9 cellular contexts compared by ENCODE assay signal in the genomic region with DNA sequence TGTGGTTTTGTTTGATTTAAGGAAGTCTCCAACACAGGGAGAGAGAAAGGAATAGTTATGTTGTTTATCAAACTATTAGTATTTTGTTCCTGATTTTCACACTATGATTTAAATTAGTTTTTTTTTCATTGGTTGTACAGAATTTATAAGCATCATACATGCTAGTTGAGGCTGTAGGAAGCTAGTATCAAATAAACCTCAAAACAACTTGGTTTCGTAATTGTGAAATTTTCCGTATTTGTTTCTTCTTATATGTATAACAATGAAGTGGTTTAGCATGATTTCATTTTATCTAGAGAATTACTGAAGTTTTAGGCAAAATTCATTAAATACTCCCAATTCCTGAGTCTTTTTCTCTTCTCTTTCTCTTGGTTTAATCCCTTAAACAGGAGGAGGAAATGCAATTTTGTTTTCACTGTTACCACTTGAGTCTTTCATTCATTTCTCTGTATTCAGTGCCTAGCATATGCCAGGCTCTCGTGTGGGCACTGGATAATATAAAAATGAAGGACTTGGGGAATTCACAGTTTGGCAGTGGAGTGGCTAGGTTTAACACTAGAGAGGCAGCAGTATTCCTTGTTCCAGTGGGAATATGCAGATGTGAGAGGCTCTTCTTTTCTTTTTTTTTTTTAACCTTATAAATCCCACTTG. TPM values are rescaled to one million over a fixed set of nuclear protein-coding genes. Genes with fewer than 3 reads are reported as not detected.
DNase-seq lines count a peak whose midpoint lies in the region; ATAC-seq and TF ChIP-seq lines count a peak whose summit lies in the region.
"Had no signal": no experiment of that assay in that cellular context is flagged by ENCODE, and none has a peak within 500 bp of the region (broad histone marks: within the 10 kb centered on the region; RNA-seq: fewer than 3 reads in every experiment).

No MANE protein-coding gene starts in this region.

- no peak overlapping the region for H3K4me3 ChIP-seq in right atrium auricular region
- H3K4me3 ChIP-seq in right cardiac atrium (ENCODE audit: low read length), result no peak overlapping the region
- peak overlapping the region in 1 of 2 donors; percentile 45 for H3K4me3 ChIP-seq in muscle layer of colon (ENCODE audit: low read depth in 1 of 2, low read length in 2 of 2)
- H3K4me3 ChIP-seq in upper lobe of left lung, result peak overlapping the region in 2 of 4 donors; percentile 94
- H3K4me3 ChIP-seq in HAP-1, result no peak overlapping the region

- no peak for TF ChIP-seq EP300 in upper lobe of left lung (IDR thresholded peaks at IDR 0.05)

- DNase-seq in right atrium auricular region (ENCODE audit: low spot score) (no peak), right cardiac atrium (no peak), caudate nucleus (lab: John Stamatoyannopoulos, UW) (no peak), upper lobe of left lung (no peak), HAP-1 (ENCODE audit: low spot score in 2 of 2) (no peak), NCI-H187 (lab: John Stamatoyannopoulos, UW) (no peak), Kasumi-1 (lab: John Stamatoyannopoulos, UW) (no peak)
- DNase-seq: Calu3 had no signal

- H3K9me3 ChIP-seq in right atrium auricular region (no peaks in the 10 kb centered on the region), right cardiac atrium (ENCODE audit: control insufficient read depth, low read length) (no peaks in the 10 kb centered on the region), muscle layer of colon (ENCODE audit: low read length) (no peaks in the 10 kb centered on the region), upper lobe of left lung (no peaks in the 10 kb centered on the region), HAP-1 (no peaks in the 10 kb centered on the region)

- no peak for TF ChIP-seq POLR2A in upper lobe of left lung (IDR thresholded peaks at IDR 0.05)

- intact Hi-C loops in right cardiac atrium (cut with DNase I), result no loop called here

- no peak for ATAC-seq in right cardiac atrium
- no peak for ATAC-seq in upper lobe of left lung (ENCODE audit: low FRiP score in 2 of 2)

- in situ Hi-C loops in HAP-1 (cut with MboI; ENCODE audit: low sequenced_read_pairs), result no loop called here

- WGBS in right cardiac atrium, result 62% methylated on average over 3 of the region's 3 CpGs
- 36 to 49% methylated on average over 3 of the region's 3 CpGs for WGBS in upper lobe of left lung, 2 donors

- H3K36me3 ChIP-seq in right atrium auricular region, result no peaks in the 10 kb centered on the region
- H3K36me3 ChIP-seq in muscle layer of colon (ENCODE audit: insufficient read depth, low read length), result no peaks in the 10 kb centered on the region
- peaks cover 0 to 17% (median 0%) of the 10 kb centered on the region in 4 donors for H3K36me3 ChIP-seq in upper lobe of left lung
- peaks cover 3% of the 10 kb centered on the region; the same call in 1 of the 2 replicates for H3K36me3 ChIP-seq in HAP-1 (replicated peaks)

- H3K27me3 ChIP-seq in right atrium auricular region (no peaks in the 10 kb centered on the region), right cardiac atrium (ENCODE audit: control insufficient read depth, insufficient read depth) (no peaks in the 10 kb centered on the region), muscle layer of colon (ENCODE audit: control insufficient read depth in 1 of 2, insufficient read depth in 2 of 2, low read length in 2 of 2) (no peaks in the 10 kb centered on the region), upper lobe of left lung (no peaks in the 10 kb centered on the region), HAP-1 (ENCODE audit: low read depth) (no peaks in the 10 kb centered on the region)

- peak overlapping the region; percentile 75 to 91 for H3K27ac ChIP-seq in right atrium auricular region
- no peak overlapping the region for H3K27ac ChIP-seq in right cardiac atrium (ENCODE audit: low read length)
- H3K27ac ChIP-seq in caudate nucleus (ENCODE audit: low read depth, low read length), result peak overlapping the region; percentile 73
- no peak overlapping the region for H3K27ac ChIP-seq in muscle layer of colon (ENCODE audit: low read depth, low read length)
- H3K27ac ChIP-seq in upper lobe of left lung, result peak overlapping the region; percentile 57 to 98 (median 98)

- H3K9ac ChIP-seq in muscle layer of colon (ENCODE audit: low read length), result peak overlapping the region; percentile 40

- no peak for TF ChIP-seq CTCF in right atrium auricular region (IDR thresholded peaks at IDR 0.05)
- TF ChIP-seq CTCF in upper lobe of left lung (IDR thresholded peaks at IDR 0.05), result no peak

- H3K4me1 ChIP-seq in right atrium auricular region (peaks cover 0 to 25% of the 10 kb centered on the region in 2 donors), right cardiac atrium (ENCODE audit: control insufficient read depth, insufficient read depth, low read length) (no peaks in the 10 kb centered on the region), muscle layer of colon (ENCODE audit: insufficient read depth, low read length) (peaks cover 19% of the 10 kb centered on the region), upper lobe of left lung (peaks cover 40 to 53% (median 50%) of the 10 kb centered on the region in 4 donors), HAP-1 (peaks cover 15% of the 10 kb centered on the region)

RNA-seq across cellular contexts. Expression of a gene that starts 1.8 kb away (rescaled TPM):
- total RNA-seq in right atrium auricular region (10 to 100 TPM; 20.0 to 21.2 TPM), right cardiac atrium (10 to 100 TPM; 31.7 to 35.7 (median 33.9) TPM), upper lobe of left lung (10 to 100 TPM; 25.5 to 72.1 (median 46.1) TPM)
- polyA plus RNA-seq in right cardiac atrium, result 10.0 TPM

RNA-seq across cellular contexts. Expression of a gene that starts 50.3 kb away (rescaled TPM):
- 1 to 10 TPM in 1 of 2 donors, under 1 TPM in 1; 0.44 to 1.6 TPM for total RNA-seq in right atrium auricular region
- total RNA-seq in right cardiac atrium, result 1 to 10 TPM in 2 of 4 donors, under 1 TPM in 2; 0.74 to 1.5 (median 1.1) TPM
- 0.52 TPM for polyA plus RNA-seq in right cardiac atrium
- total RNA-seq in upper lobe of left lung, result 10 to 100 TPM in 5 of 6 donors, 1 to 10 TPM in 1; 8.5 to 27.2 (median 11.2) TPM

Comparison
In these comparisons a context has a peak if more than half of its experiments do, and no peak if none do; other contexts are left out.
1. H3K27ac ChIP-seq: peak in right atrium auricular region (2 of 2), caudate nucleus (single experiment) and upper lobe of left lung (4 of 4); none in right cardiac atrium (single experiment) and muscle layer of colon (single experiment).